In genomic region chr2:70664525-70664924, GRCh38 we compare ENCODE assay signal across 1 cellular context.
TF ChIP-seq lines count a peak whose summit lies in the region.

No MANE protein-coding gene starts in this region.

TF ChIP-seq in HEK293, 187 proteins besides CTCF, POLR2A, EP300 and RAD21 (continued from another document):
- TF ChIP-seq PRDM2 (tag by site-specific recombination; IDR thresholded peaks at IDR 0.05; ENCODE audit: borderline replicate concordance) (no peak), ZNF843 (tag by site-specific recombination; IDR thresholded peaks at IDR 0.05) (no peak), PRDM4 (tag by site-specific recombination; IDR thresholded peaks at IDR 0.05) (no peak), ZNF660 (tag by site-specific recombination; IDR thresholded peaks at IDR 0.05) (no peak), HOXC10 (CRISPR knock-in tag; IDR thresholded peaks at IDR 0.05) (no peak), ZNF302 (tag by site-specific recombination; IDR thresholded peaks at IDR 0.05; ENCODE audit: low read depth) (no peak), EGR2 (tag by site-specific recombination; IDR thresholded peaks at IDR 0.05; ENCODE audit: low read depth) (peak; percentile 37; the same call in 1 of the 2 replicates), ZFHX2 (tag by site-specific recombination; conservative IDR thresholded peaks at IDR 0.05) (peak; percentile 60), ZNF600 (tag by site-specific recombination; IDR thresholded peaks at IDR 0.05) (no peak), ZNF560 (tag by site-specific recombination; IDR thresholded peaks at IDR 0.05; ENCODE audit: borderline replicate concordance) (no peak), ZNF626 (tag by site-specific recombination; IDR thresholded peaks at IDR 0.05) (no peak)
- TF ChIP-seq, protein P1, sequence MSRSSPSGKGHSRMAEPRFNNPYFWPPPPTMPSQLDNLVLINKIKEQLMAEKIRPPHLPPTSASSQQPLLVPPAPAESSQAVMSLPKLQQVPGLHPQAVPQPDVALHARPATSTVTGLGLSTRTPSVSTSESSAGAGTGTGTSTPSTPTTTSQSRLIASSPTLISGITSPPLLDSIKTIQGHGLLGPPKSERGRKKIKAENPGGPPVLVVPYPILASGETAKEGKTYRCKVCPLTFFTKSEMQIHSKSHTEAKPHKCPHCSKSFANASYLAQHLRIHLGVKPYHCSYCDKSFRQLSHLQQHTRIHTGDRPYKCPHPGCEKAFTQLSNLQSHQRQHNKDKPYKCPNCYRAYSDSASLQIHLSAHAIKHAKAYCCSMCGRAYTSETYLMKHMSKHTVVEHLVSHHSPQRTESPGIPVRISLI (tag by site-specific recombination; IDR thresholded peaks at IDR 0.05), result no peak
